ENCODE assay signal across 1 cellular context in genomic region chr12:50084775-50085614, GRCh38.
TF ChIP-seq lines count a peak whose summit lies in the region.

Gene SMARCD1, plus strand, starts transcription at chr12:50085342. Its CDS starts 28 bp downstream, at chr12:50085370.

TF ChIP-seq in HepG2, 621 proteins besides CTCF, POLR2A, EP300 and RAD21 (continued from another document):
- peak; percentile 42; the same call in 1 of the 2 replicates for TF ChIP-seq ARID5B (CRISPR knock-in tag; IDR thresholded peaks at IDR 0.05)
- TF ChIP-seq GABPB1 (CRISPR knock-in tag; IDR thresholded peaks at IDR 0.05) = peak; percentile 91
- TF ChIP-seq IKZF5 (CRISPR knock-in tag; IDR thresholded peaks at IDR 0.05) = peak; percentile 83
- TF ChIP-seq MLXIP (CRISPR knock-in tag; IDR thresholded peaks at IDR 0.05; ENCODE audit: borderline replicate concordance) = no peak
- TF ChIP-seq BHLHE40 (IDR thresholded peaks at IDR 0.05; ENCODE audit: low read length) = peak; percentile 9; the same call in 1 of the 2 replicates
- TF ChIP-seq HMG20A (CRISPR knock-in tag; IDR thresholded peaks at IDR 0.05; ENCODE audit: borderline replicate concordance) = no peak
- no peak; the same call in 1 of the 2 replicates for TF ChIP-seq HOMEZ (CRISPR knock-in tag; IDR thresholded peaks at IDR 0.05; ENCODE audit: low read depth)
- TF ChIP-seq TFDP2 (CRISPR knock-in tag; IDR thresholded peaks at IDR 0.05) = peak; percentile 43; the same call in 1 of the 2 replicates
- TF ChIP-seq AGO2 (optimal IDR thresholded peaks at IDR 0.05; ENCODE audit: low read depth, low read length) = no peak
- peak; percentile 76 for TF ChIP-seq ZNF687 (CRISPR knock-in tag; IDR thresholded peaks at IDR 0.05)
- no peak for TF ChIP-seq SOX6 (IDR thresholded peaks at IDR 0.05)
- peak; percentile 43 for TF ChIP-seq SOX6 (CRISPR knock-in tag; IDR thresholded peaks at IDR 0.05)
- TF ChIP-seq ZBTB44 (CRISPR knock-in tag; IDR thresholded peaks at IDR 0.05) = 0 out of 2 replicates have a peak, but pooled peaks have one; percentile 33
- TF ChIP-seq XRCC5 (optimal IDR thresholded peaks at IDR 0.05; ENCODE audit: low read length) = peak; percentile 90
- peak; percentile 78 for TF ChIP-seq ZBTB7A (CRISPR knock-in tag; IDR thresholded peaks at IDR 0.05)
- TF ChIP-seq MTF1 (CRISPR knock-in tag; IDR thresholded peaks at IDR 0.05) = no peak
